ENCODE assay signal across 8 cellular contexts in the genomic region with DNA sequence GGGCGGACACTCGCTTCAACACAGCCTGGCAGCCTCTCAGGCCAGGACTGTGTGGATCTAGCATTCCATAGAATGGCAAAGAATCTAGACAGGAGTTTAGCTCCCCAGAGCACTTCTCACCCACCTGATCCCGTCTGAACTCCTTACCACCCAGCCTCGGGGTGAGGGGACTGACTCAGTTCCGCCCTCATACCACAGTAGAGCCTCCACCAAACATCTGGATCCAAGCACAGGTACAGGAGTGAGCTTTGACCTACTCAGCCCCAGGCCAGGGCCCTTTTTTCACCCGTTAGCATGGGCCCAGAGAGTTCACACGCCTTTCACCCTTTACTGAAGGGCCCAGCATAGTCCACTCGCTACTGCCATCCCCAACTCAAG. TPM values are rescaled to one million over a fixed set of nuclear protein-coding genes. Genes with fewer than 3 reads are reported as not detected.
DNase-seq lines count a peak whose midpoint lies in the region; ATAC-seq and TF ChIP-seq lines count a peak whose summit lies in the region.

No MANE protein-coding gene starts in this region.

- no peaks in the 10 kb centered on the region for H3F3A ChIP-seq in MM.1S (ENCODE audit: insufficient read depth, low read length)

- TF ChIP-seq CTCF in MM.1S (IDR thresholded peaks at IDR 0.05; ENCODE audit: low read length) (no peak), nephron progenitor cell (IDR thresholded peaks at IDR 0.05) (no peak)

- H3K9me2 ChIP-seq in MM.1S (replicated peaks; ENCODE audit: insufficient read depth, low read length), result no peaks in the 10 kb centered on the region

- peak overlapping the region; percentile 92 for H3K4me3 ChIP-seq in CD4-positive, CD25-positive, alpha-beta regulatory T cell (ENCODE audit: low read depth, low read length)
- H3K4me3 ChIP-seq in MM.1S (ENCODE audit: low read length), result peak overlapping the region; percentile 85

- H2AFZ ChIP-seq in MM.1S (ENCODE audit: low read length), result peak overlapping the region; percentile 68

- peak overlapping the region; percentile 82 for H3K9ac ChIP-seq in MM.1S (ENCODE audit: low read length)

- no peaks in the 10 kb centered on the region for H3K27me3 ChIP-seq in CD4-positive, CD25-positive, alpha-beta regulatory T cell (ENCODE audit: control insufficient read depth, insufficient read depth, low read length)
- no peaks in the 10 kb centered on the region for H3K27me3 ChIP-seq in MM.1S (replicated peaks; ENCODE audit: insufficient read depth, low read length)

- H3K36me3 Mint-ChIP-seq in CD4-positive, CD25-positive, alpha-beta regulatory T cell, result peaks cover 26% of the 10 kb centered on the region
- H3K36me3 Mint-ChIP-seq in effector memory CD8-positive, alpha-beta T cell (ENCODE audit: insufficient read depth), result peaks cover 28% of the 10 kb centered on the region
- H3K36me3 Mint-ChIP-seq in nephron progenitor cell (ENCODE audit: low read depth), result peaks cover 8% of the 10 kb centered on the region

- peaks cover 57% of the 10 kb centered on the region for H3K79me2 ChIP-seq in MM.1S (ENCODE audit: low read length)

- no peaks in the 10 kb centered on the region for H3K27me3 Mint-ChIP-seq in CD4-positive, CD25-positive, alpha-beta regulatory T cell
- H3K27me3 Mint-ChIP-seq in effector memory CD8-positive, alpha-beta T cell, result no peaks in the 10 kb centered on the region
- H3K27me3 Mint-ChIP-seq in nephron progenitor cell (ENCODE audit: low read depth, poor library complexity), result peaks cover 16% of the 10 kb centered on the region

- no peak for ATAC-seq in CD4-positive, CD25-positive, alpha-beta regulatory T cell (ENCODE audit: low read depth in 2 of 2)
- ATAC-seq in effector memory CD8-positive, alpha-beta T cell (replicated peaks), result no peak
- no peak for ATAC-seq in activated CD4-positive, CD25-positive, alpha-beta regulatory T cell treated with anti-CD3 and anti-CD28 coated beads, Interleukin-2, amount 50 U/mL, for 24 hours

- peak overlapping the region; percentile 81 for H3K27ac ChIP-seq in CD4-positive, CD25-positive, alpha-beta regulatory T cell (ENCODE audit: insufficient read depth, low read length, poor library complexity, severe bottlenecking)
- H3K27ac ChIP-seq in MM.1S (ENCODE audit: low read length), result peak overlapping the region; percentile 41; the same call in 1 of the 2 replicates

- no peaks in the 10 kb centered on the region for H3K9me3 Mint-ChIP-seq in CD4-positive, CD25-positive, alpha-beta regulatory T cell
- H3K9me3 Mint-ChIP-seq in effector memory CD8-positive, alpha-beta T cell, result no peaks in the 10 kb centered on the region
- H3K9me3 Mint-ChIP-seq in nephron progenitor cell, result no peaks in the 10 kb centered on the region

- H3K4me1 Mint-ChIP-seq in CD4-positive, CD25-positive, alpha-beta regulatory T cell, result peaks cover 33 to 76% (median 61%) of the 10 kb centered on the region in 4 donors
- peaks cover 47 to 64% of the 10 kb centered on the region in 2 donors for H3K4me1 Mint-ChIP-seq in effector memory CD8-positive, alpha-beta T cell (ENCODE audit: low read depth in 2 of 2)
- H3K4me1 Mint-ChIP-seq in nephron progenitor cell, result peaks cover 56% of the 10 kb centered on the region

- DNase-seq in CD4-positive, CD25-positive, alpha-beta regulatory T cell, result no peak
- no peak for DNase-seq in MM.1S
- no peak for DNase-seq in effector memory CD8-positive, alpha-beta T cell
- no peak for DNase-seq in nephron progenitor cell
- no peak for DNase-seq in NCI-H82 treated with DMSO at 0.1 percent for 48 hours (lab: John Stamatoyannopoulos, UW; ENCODE audit: unreplicated experiment)
- no peak for DNase-seq in SHP77 treated with DMSO at 0.1 percent for 48 hours (lab: John Stamatoyannopoulos, UW)
- no peak for DNase-seq in occipital lobe (lab: John Stamatoyannopoulos, UW)

- H3K27ac Mint-ChIP-seq in CD4-positive, CD25-positive, alpha-beta regulatory T cell, result peak overlapping the region; percentile 95 to 98 (median 96)
- H3K27ac Mint-ChIP-seq in effector memory CD8-positive, alpha-beta T cell, result peak overlapping the region; percentile 84 to 96
- H3K27ac Mint-ChIP-seq in nephron progenitor cell, result peak overlapping the region; percentile 60

- peak overlapping the region; percentile 86 for H3K4me2 ChIP-seq in MM.1S (ENCODE audit: low read depth, low read length)

- peaks cover 62% of the 10 kb centered on the region for H3K4me1 ChIP-seq in CD4-positive, CD25-positive, alpha-beta regulatory T cell (ENCODE audit: control insufficient read depth, insufficient read depth, low read length, poor library complexity, severe bottlenecking)
- H3K4me1 ChIP-seq in MM.1S (ENCODE audit: low read length), result peaks cover 31% of the 10 kb centered on the region

- no peaks in the 10 kb centered on the region for H3K9me3 ChIP-seq in CD4-positive, CD25-positive, alpha-beta regulatory T cell (ENCODE audit: control insufficient read depth in 2 of 2, low read length in 2 of 2)
- H3K9me3 ChIP-seq in MM.1S (replicated peaks; ENCODE audit: insufficient read depth, low read length), result no peaks in the 10 kb centered on the region

- peak overlapping the region; percentile 95 to 99 (median 96) for H3K4me3 Mint-ChIP-seq in CD4-positive, CD25-positive, alpha-beta regulatory T cell
- H3K4me3 Mint-ChIP-seq in effector memory CD8-positive, alpha-beta T cell, result peak overlapping the region; percentile 85 to 98
- H3K4me3 Mint-ChIP-seq in nephron progenitor cell, result peak overlapping the region; percentile 96

- H4K20me1 ChIP-seq in MM.1S (ENCODE audit: insufficient read depth, low read length), result no peaks in the 10 kb centered on the region

- H3K36me3 ChIP-seq in CD4-positive, CD25-positive, alpha-beta regulatory T cell (ENCODE audit: control insufficient read depth, insufficient read depth, low read length), result peaks cover 13% of the 10 kb centered on the region
- H3K36me3 ChIP-seq in MM.1S (replicated peaks; ENCODE audit: insufficient read depth, low read length), result no peaks in the 10 kb centered on the region

RNA-seq across cellular contexts. Expression of a gene that starts 0.7 kb away (rescaled TPM):
- 114 TPM for total RNA-seq in CD4-positive, CD25-positive, alpha-beta regulatory T cell
- 100 to 1,000 TPM; 151 to 202 (median 160) TPM for polyA plus RNA-seq in CD4-positive, CD25-positive, alpha-beta regulatory T cell
- 20.7 TPM for total RNA-seq in occipital lobe
